In genomic region chr3:177835008-177835407, GRCh38 we compare ENCODE assay signal across 10 cellular contexts.
A peak's percentile ranks its signal among the peaks of the same experiment; 100 is the strongest.
DNase-seq lines count a peak whose midpoint lies in the region; ATAC-seq, FAIRE-seq and TF ChIP-seq lines count a peak whose summit lies in the region.
"Had no signal": no experiment of that assay in that cellular context is flagged by ENCODE, and none has a peak within 500 bp of the region (broad histone marks: within the 10 kb centered on the region; RNA-seq: fewer than 3 reads in every experiment).

No MANE protein-coding gene starts in this region.

- H3K9me3 ChIP-seq in A549 = no peaks in the 10 kb centered on the region
- H3K9me3 ChIP-seq in fibroblast of lung (ENCODE audit: control insufficient read depth, insufficient read depth, low read depth, low read length) = no peaks in the 10 kb centered on the region
- no peaks in the 10 kb centered on the region for H3K9me3 ChIP-seq in HepG2 (ENCODE audit: low read length)

- no peak overlapping the region for H3K4me3 ChIP-seq in A549
- no peak overlapping the region for H3K4me3 ChIP-seq in fibroblast of lung (replicated peaks in 1 of 4; ENCODE audit: control extremely low read depth in 1 of 4, insufficient read depth in 1 of 4, low read depth in 3 of 4, low read length in 4 of 4)
- H3K4me3 ChIP-seq in HepG2 (replicated peaks in 1 of 3; ENCODE audit: insufficient read depth in 1 of 3, low read depth in 2 of 3, low read length in 3 of 3) = no peak overlapping the region

- no peaks in the 10 kb centered on the region for H3K79me2 ChIP-seq in fibroblast of lung (ENCODE audit: control insufficient read depth, insufficient read depth, low read length)
- H3K79me2 ChIP-seq in HepG2 (ENCODE audit: insufficient read depth, low read length) = no peaks in the 10 kb centered on the region

- H3K36me3 ChIP-seq in fibroblast of lung (ENCODE audit: control insufficient read depth, insufficient read depth, low read length) (no peaks in the 10 kb centered on the region), HepG2 (replicated peaks in 1 of 2; ENCODE audit: control insufficient read depth in 1 of 2, insufficient read depth in 2 of 2, low read length in 2 of 2) (no peaks in the 10 kb centered on the region)

- peak overlapping the region; percentile 6 to 60; a peak in 4 of 6 replicates for H3K27ac ChIP-seq in A549
- H3K27ac ChIP-seq in RWPE1 = no peak overlapping the region
- H3K27ac ChIP-seq in fibroblast of lung (ENCODE audit: insufficient read depth, low read length) = peak overlapping the region; percentile 49
- no peak overlapping the region for H3K27ac ChIP-seq in HepG2 (ENCODE audit: extremely low read length, insufficient read depth, low read length)

- WGBS in A549 (ENCODE audit: missing lambda C conversion rate) = 90% methylated on average over 2 of the region's 2 CpGs
- WGBS in HepG2 (ENCODE audit: low lambda C conversion rate) = 95% methylated on average over 2 of the region's 2 CpGs

- H3K27me3 ChIP-seq in fibroblast of lung (ENCODE audit: control insufficient read depth, insufficient read depth, low read length) (no peaks in the 10 kb centered on the region), HepG2 (ENCODE audit: control insufficient read depth in 1 of 2, insufficient read depth in 2 of 2, low read length in 2 of 2) (no peaks in the 10 kb centered on the region)

- no TSS peak for BruUV-seq in HepG2 (replicated peaks; lab: Mats Ljungman, UMichigan)

- H3K4me1 ChIP-seq in A549 (peaks cover 16% of the 10 kb centered on the region), fibroblast of lung (ENCODE audit: control insufficient read depth, extremely low read depth, insufficient read depth, low read length) (peaks cover 16% of the 10 kb centered on the region), HepG2 (ENCODE audit: insufficient read depth, low read length) (peaks cover 29% of the 10 kb centered on the region)

- in situ Hi-C loops in HepG2 (cut with HindIII; ENCODE audit: extremely low pct_ligation_motif_present, low pct_unique_long_range_greater_than_20kb) = no loop called here

- no peak overlapping the region for H3K9ac ChIP-seq in fibroblast of lung (ENCODE audit: insufficient read depth, low read length)
- no peak overlapping the region for H3K9ac ChIP-seq in HepG2 (ENCODE audit: insufficient read depth, low read depth, low read length)

- H2AFZ ChIP-seq in fibroblast of lung (ENCODE audit: low read length) (no peak overlapping the region), HepG2 (ENCODE audit: low read length) (no peak overlapping the region)

- intact Hi-C loops in HepG2 (cut with micrococcal nuclease; ENCODE audit: unreplicated experiment) = no loop called here

- CTCF ChIA-PET in A549 (lab: Yijun Ruan, JAX) = interaction anchor here (1.1 kb wide), 1 partner anchor 10 kb away, joined by 3 read pairs; no protein-coding TSS in a partner anchor
- CTCF ChIA-PET in RWPE1 (lab: Yijun Ruan, JAX) = no interaction called here
- CTCF ChIA-PET in HepG2 (lab: Yijun Ruan, JAX; ENCODE audit: low intra/inter-chr PET ratio, low total read pairs) = no interaction called here

- DNase-seq in A549 (ENCODE audit: low read depth in 1 of 2, low spot score in 1 of 2) (peak in 1 of 2 experiments; percentile 13), HPDE6-E6E7 (ENCODE audit: extremely low spot score) (peak; percentile 7), RWPE1 (ENCODE audit: low spot score) (peak; percentile 20), fibroblast of lung (ENCODE audit: low read depth in 2 of 2) (peak; percentile 93 to 99), HepG2 (ENCODE audit: low spot score) (no peak), retina (no peak), dedifferentiated amniotic fluid mesenchymal stem cell (ENCODE audit: extremely low spot score) (no peak)
- DNase-seq: activated naive CD8-positive, alpha-beta T cell treated with anti-CD3 and anti-CD28 coated beads, Interleukin-2, amount 10 ng/mL, durations not matched to agents 7 days and 5 days; CD4-positive, alpha-beta memory T cell had no signal

- POLR2A ChIA-PET in A549 (lab: Yijun Ruan, JAX) = no interaction called here
- POLR2A ChIA-PET in RWPE1 (lab: Yijun Ruan, JAX; ENCODE audit: low non-redundant PET) = no interaction called here
- POLR2A ChIA-PET in HepG2 (lab: Yijun Ruan, JAX) = no interaction called here

- TF ChIP-seq EP300 in A549 (IDR thresholded peaks at IDR 0.05) (no peak), HepG2 (IDR thresholded peaks at IDR 0.05; ENCODE audit: low read depth in 2 of 2, low read length in 2 of 2) (no peak), HepG2 (CRISPR knock-in tag; IDR thresholded peaks at IDR 0.05; ENCODE audit: borderline replicate concordance) (no peak)

- H3K4me2 ChIP-seq in A549 (no peak overlapping the region), fibroblast of lung (ENCODE audit: extremely low read depth, insufficient read depth, low read length) (no peak overlapping the region), HepG2 (ENCODE audit: low read depth, low read length) (no peak overlapping the region)

- H4K20me1 ChIP-seq in fibroblast of lung (ENCODE audit: control insufficient read depth, extremely low read depth, insufficient read depth, low read length) (no peaks in the 10 kb centered on the region), HepG2 (ENCODE audit: insufficient read depth, low read length) (no peaks in the 10 kb centered on the region)

- TF ChIP-seq POLR2A in A549 (IDR thresholded peaks at IDR 0.05; ENCODE audit: low read length) = no peak
- TF ChIP-seq POLR2A in HepG2 (IDR thresholded peaks at IDR 0.05; ENCODE audit: insufficient read depth in 1 of 2, low read depth in 2 of 2, low read length in 2 of 2) = no peak

- TF ChIP-seq CTCF in A549 (IDR thresholded peaks at IDR 0.05) = no peak
- no peak for TF ChIP-seq CTCF in RWPE1 (conservative IDR thresholded peaks at IDR 0.05; ENCODE audit: low read depth)
- TF ChIP-seq CTCF in fibroblast of lung (conservative IDR thresholded peaks at IDR 0.05 in 1 of 2, IDR thresholded peaks at IDR 0.05 in 1 of 2; ENCODE audit: low read depth in 1 of 2, low read length in 2 of 2) = no peak
- no peak for TF ChIP-seq CTCF in HepG2 (CRISPR knock-in tag; IDR thresholded peaks at IDR 0.05)

- no peak for TF ChIP-seq RAD21 in A549 (conservative IDR thresholded peaks at IDR 0.05 in 1 of 2, IDR thresholded peaks at IDR 0.05 in 1 of 2)
- no peak for TF ChIP-seq RAD21 in HepG2 (CRISPR knock-in tag; IDR thresholded peaks at IDR 0.05)

- FAIRE-seq in A549 (lab: Jason Lieb, UNC) (no peak), HepG2 (lab: Jason Lieb, UNC) (no peak)

- ATAC-seq in A549 (no peak; a peak in 1 of 6 replicates), HepG2 (no peak), GM18519 (IDR thresholded peaks at IDR 0.05; ENCODE audit: low FRiP score, unreplicated experiment) (no peak)

TF ChIP-seq in A549, 52 proteins besides CTCF, POLR2A, EP300 and RAD21:
- TF ChIP-seq BHLHE40 (IDR thresholded peaks at IDR 0.05; ENCODE audit: low read depth, low read length) = no peak
- TF ChIP-seq BCL3 (IDR thresholded peaks at IDR 0.05) = no peak
TF ChIP-seq in A549: peak in this region for 0.

TF ChIP-seq in HepG2, 621 proteins besides CTCF, POLR2A, EP300 and RAD21:
- TF ChIP-seq AHDC1 (CRISPR knock-in tag; IDR thresholded peaks at IDR 0.05; ENCODE audit: borderline replicate concordance) = no peak
- no peak for TF ChIP-seq NR3C1 (CRISPR knock-in tag; IDR thresholded peaks at IDR 0.05)
- no peak for TF ChIP-seq DR1 (CRISPR knock-in tag; IDR thresholded peaks at IDR 0.05)
- TF ChIP-seq ZNF30 (CRISPR knock-in tag; IDR thresholded peaks at IDR 0.05) = no peak
- no peak for TF ChIP-seq ZNF672 (CRISPR knock-in tag; IDR thresholded peaks at IDR 0.05)
- no peak for TF ChIP-seq ZNF383 (CRISPR knock-in tag; IDR thresholded peaks at IDR 0.05; ENCODE audit: borderline replicate concordance)
- TF ChIP-seq HOXA3 (CRISPR knock-in tag; IDR thresholded peaks at IDR 0.05) = no peak
- TF ChIP-seq ZNF496 (CRISPR knock-in tag; IDR thresholded peaks at IDR 0.05; ENCODE audit: insufficient replicate concordance) = no peak
TF ChIP-seq in HepG2: peak in this region for 0.

Comparison
In these comparisons a context has a peak if more than half of its experiments do, and no peak if none do; other contexts are left out.
1. DNase-seq: peak in HPDE6-E6E7 (single experiment), RWPE1 (single experiment) and fibroblast of lung (2 of 2); none in HepG2 (single experiment), retina (single experiment) and dedifferentiated amniotic fluid mesenchymal stem cell (single experiment).
2. H3K27ac ChIP-seq: peak in A549 (2 of 2) and fibroblast of lung (single experiment); none in RWPE1 (single experiment) and HepG2 (single experiment).